21 cellular contexts compared by ENCODE assay signal in the genomic region with DNA sequence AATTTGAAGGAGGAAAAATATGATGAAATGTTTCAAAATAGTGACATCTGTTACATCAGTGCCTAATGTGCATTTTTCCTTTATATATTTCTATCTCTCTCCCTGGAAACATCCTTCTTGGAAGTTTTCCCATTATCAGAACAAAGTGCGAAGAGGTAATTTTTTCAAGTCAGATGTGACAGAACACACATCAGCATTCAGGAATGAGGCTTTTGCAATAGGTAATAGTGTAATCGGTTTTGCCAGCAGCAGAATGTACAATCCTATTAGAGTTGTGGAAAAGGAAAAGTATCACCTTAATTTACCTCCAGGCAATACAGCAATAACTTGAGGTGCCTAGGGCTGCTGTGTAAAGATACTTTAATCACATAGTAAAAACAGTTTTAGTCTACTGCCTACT.
DNase-seq lines count a peak whose midpoint lies in the region; ATAC-seq and TF ChIP-seq lines count a peak whose summit lies in the region.
"Had no signal": no experiment of that assay in that cellular context is flagged by ENCODE, and none has a peak within 500 bp of the region (broad histone marks: within the 10 kb centered on the region; RNA-seq: fewer than 3 reads in every experiment).

No MANE protein-coding gene starts in this region.

- H2BK120ac ChIP-seq in trophoblast cell (ENCODE audit: insufficient read depth, low read length, poor library complexity): no peak overlapping the region

- H3K79me2 ChIP-seq in trophoblast cell (ENCODE audit: control insufficient read depth, insufficient read depth, low read length, poor library complexity) (no peaks in the 10 kb centered on the region), osteoblast (ENCODE audit: insufficient read depth, low read length) (no peaks in the 10 kb centered on the region)

- no peak overlapping the region for H3K18ac ChIP-seq in trophoblast cell (ENCODE audit: low read length)

- H3K9me3 Mint-ChIP-seq in activated naive CD4-positive, alpha-beta T cell treated with anti-CD3 and anti-CD28 coated beads, Interleukin-2, amount 50 U/mL, for 72 hours: peaks cover 0 to 4% of the 10 kb centered on the region in 2 donors

- H2AFZ ChIP-seq in trophoblast cell (ENCODE audit: insufficient read depth, low read length, poor library complexity) (no peak overlapping the region), osteoblast (ENCODE audit: low read length) (no peak overlapping the region)
- H2AFZ ChIP-seq: GM23248 had no signal

- no peaks in the 10 kb centered on the region for H4K20me1 ChIP-seq in osteoblast (ENCODE audit: insufficient read depth, low read length)

- H4K12ac ChIP-seq in trophoblast cell (ENCODE audit: low read depth, low read length): no peak overlapping the region

- H3K36me3 ChIP-seq in body of pancreas (replicated peaks in 1 of 2; ENCODE audit: insufficient read depth in 1 of 2, low read depth in 2 of 2) (no peaks in the 10 kb centered on the region), trophoblast cell (ENCODE audit: control insufficient read depth in 1 of 2, insufficient read depth in 2 of 2, low read length in 2 of 2) (no peaks in the 10 kb centered on the region), suprapubic skin (no peaks in the 10 kb centered on the region), osteoblast (ENCODE audit: insufficient read depth, low read length) (no peaks in the 10 kb centered on the region)
- H3K36me3 ChIP-seq: BE2C, HAP-1, SJCRH30 had no signal

- no peak overlapping the region for H2AK5ac ChIP-seq in trophoblast cell (ENCODE audit: low read length)

- H4K8ac ChIP-seq in trophoblast cell (ENCODE audit: low read depth, low read length): no peak overlapping the region

- H3K9me3 ChIP-seq in body of pancreas: no peaks in the 10 kb centered on the region
- H3K9me3 ChIP-seq in trophoblast cell (ENCODE audit: insufficient read depth, low read depth, low read length): no peaks in the 10 kb centered on the region
- no peaks in the 10 kb centered on the region for H3K9me3 ChIP-seq in suprapubic skin
- H3K9me3 ChIP-seq in osteoblast (ENCODE audit: low read depth, low read length): no peaks in the 10 kb centered on the region
- H3K9me3 ChIP-seq: BE2C, HAP-1, SJCRH30 had no signal

- H3K4me1 ChIP-seq in body of pancreas: peaks cover 27% of the 10 kb centered on the region
- no peaks in the 10 kb centered on the region for H3K4me1 ChIP-seq in foreskin keratinocyte
- H3K4me1 ChIP-seq in trophoblast cell (ENCODE audit: control insufficient read depth in 1 of 2, insufficient read depth in 2 of 2, low read length in 2 of 2): no peaks in the 10 kb centered on the region
- no peaks in the 10 kb centered on the region for H3K4me1 ChIP-seq in suprapubic skin
- no peaks in the 10 kb centered on the region for H3K4me1 ChIP-seq in osteoblast (ENCODE audit: insufficient read depth, low read length)
- H3K4me1 ChIP-seq: BE2C, HAP-1, SJCRH30 had no signal

- no peak overlapping the region for H3K9ac ChIP-seq in trophoblast cell (ENCODE audit: low read length)
- H3K9ac ChIP-seq: GM23248 had no signal

- H2BK5ac ChIP-seq in trophoblast cell (ENCODE audit: low read depth, low read length, poor library complexity): no peak overlapping the region

- TF ChIP-seq POLR2A in body of pancreas (IDR thresholded peaks at IDR 0.05) (no peak), suprapubic skin (IDR thresholded peaks at IDR 0.05) (no peak)

- H3K79me1 ChIP-seq in trophoblast cell (ENCODE audit: low read length): no peaks in the 10 kb centered on the region

- WGBS in body of pancreas, 2 donors: 49 to 65% methylated on average over 2 of the region's 2 CpGs
- no CpG with 5 or more reads among the region's 2 CpGs for WGBS in trophoblast cell (ENCODE audit: extremely low coverage, insufficient coverage, insufficient read length)
- 56% methylated on average over 2 of the region's 2 CpGs for WGBS in suprapubic skin

- no peak overlapping the region for H4K91ac ChIP-seq in trophoblast cell (ENCODE audit: low read depth, low read length)

- H3K36me3 Mint-ChIP-seq in activated naive CD4-positive, alpha-beta T cell treated with anti-CD3 and anti-CD28 coated beads, Interleukin-2, amount 50 U/mL, for 72 hours: no peaks in the 10 kb centered on the region
- H3K36me3 Mint-ChIP-seq: CD4-positive, CD25-positive, alpha-beta regulatory T cell had no signal

- TF ChIP-seq CTCF in AG10803 (conservative IDR thresholded peaks at IDR 0.05; ENCODE audit: low read length) (no peak), body of pancreas (IDR thresholded peaks at IDR 0.05) (no peak), foreskin keratinocyte (conservative IDR thresholded peaks at IDR 0.05) (no peak), suprapubic skin (IDR thresholded peaks at IDR 0.05) (no peak), osteoblast (IDR thresholded peaks at IDR 0.05; ENCODE audit: extremely low read depth, low read depth, low read length) (no peak)

- H3K4me3 ChIP-seq in AG10803 (ENCODE audit: low read length) (no peak overlapping the region), body of pancreas (no peak overlapping the region), trophoblast cell (ENCODE audit: low read depth, low read length) (no peak overlapping the region), suprapubic skin (no peak overlapping the region), osteoblast (ENCODE audit: insufficient read depth, low read length) (no peak overlapping the region)
- H3K4me3 ChIP-seq: GM23248, HAP-1, SJCRH30 had no signal

- no peak overlapping the region for H2BK12ac ChIP-seq in trophoblast cell (ENCODE audit: low read length)

- TF ChIP-seq EP300 in suprapubic skin (IDR thresholded peaks at IDR 0.05): no peak

- H3K27ac ChIP-seq in body of pancreas (peak overlapping the region in 1 of 4 donors; percentile 19), foreskin keratinocyte (no peak overlapping the region), trophoblast cell (ENCODE audit: low read depth, low read length) (no peak overlapping the region), suprapubic skin (no peak overlapping the region), osteoblast (ENCODE audit: low read depth, low read length) (no peak overlapping the region)
- H3K27ac ChIP-seq: GM23248, SJCRH30 had no signal

- no peak overlapping the region for H3K4me2 ChIP-seq in trophoblast cell (ENCODE audit: low read length)
- no peak overlapping the region for H3K4me2 ChIP-seq in osteoblast (ENCODE audit: insufficient read depth, low read length)

- no peak overlapping the region for H3K4ac ChIP-seq in trophoblast cell (ENCODE audit: low read depth, low read length)

- DNase-seq in AG10803 (ENCODE audit: low read depth) (peak; percentile 8), body of pancreas (no peak), foreskin keratinocyte (peak; percentile 47 to 67), trophoblast cell (peak; percentile 64 to 88), suprapubic skin (ENCODE audit: low spot score in 2 of 2) (no peak), osteoblast (ENCODE audit: insufficient read length, low spot score, missing footprints) (no peak)
- DNase-seq in activated naive CD4-positive, alpha-beta T cell treated with anti-CD3 and anti-CD28 coated beads, Interleukin-2, amount 50 U/mL, for 72 hours (ENCODE audit: low spot score in 2 of 2): no peak
- DNase-seq: BE2C; CD4-positive, CD25-positive, alpha-beta regulatory T cell; COR-L47; DMS 273 treated with DMSO at 0.1 percent for 48 hours; GM23248; IMR-90; NCI-H1092; NCI-H146; NCI-H2081; NCI-H2171 treated with DMSO at 0.1 percent for 48 hours; NCI-H510A; PC-3; SJCRH30 had no signal

- intact Hi-C loops in body of pancreas (cut with DNase I): no loop called here

- no peak overlapping the region for H3K23ac ChIP-seq in trophoblast cell (ENCODE audit: low read length)

- no peaks in the 10 kb centered on the region for H3K27me3 ChIP-seq in body of pancreas
- H3K27me3 ChIP-seq in foreskin keratinocyte: peaks cover 2% of the 10 kb centered on the region
- no peaks in the 10 kb centered on the region for H3K27me3 ChIP-seq in trophoblast cell (ENCODE audit: insufficient read depth, low read length)
- H3K27me3 ChIP-seq in suprapubic skin: no peaks in the 10 kb centered on the region
- H3K27me3 ChIP-seq in osteoblast (ENCODE audit: insufficient read depth, low read length): no peaks in the 10 kb centered on the region
- H3K27me3 ChIP-seq: BE2C, SJCRH30 had no signal

- H3K14ac ChIP-seq in trophoblast cell (ENCODE audit: low read length): no peak overlapping the region

- ATAC-seq in body of pancreas: peak; percentile 28
- no peak for ATAC-seq in foreskin keratinocyte
- ATAC-seq in activated naive CD4-positive, alpha-beta T cell treated with anti-CD3 and anti-CD28 coated beads, Interleukin-2, amount 50 U/mL, for 72 hours: no peak
- ATAC-seq: PC-3 had no signal

- H3K27ac Mint-ChIP-seq in activated naive CD4-positive, alpha-beta T cell treated with anti-CD3 and anti-CD28 coated beads, Interleukin-2, amount 50 U/mL, for 72 hours: no peak overlapping the region
- H3K27ac Mint-ChIP-seq: CD4-positive, CD25-positive, alpha-beta regulatory T cell had no signal

Comparison
In these comparisons a context has a peak if more than half of its experiments do, and no peak if none do; other contexts are left out.
1. DNase-seq: peak in AG10803 (single experiment), foreskin keratinocyte (2 of 2) and trophoblast cell (2 of 2); none in body of pancreas (0 of 4), activated naive CD4-positive, alpha-beta T cell treated with anti-CD3 and anti-CD28 coated beads, Interleukin-2, amount 50 U/mL, for 72 hours (0 of 2), suprapubic skin (0 of 2) and osteoblast (single experiment).